ENCODE assay signal across 10 cellular contexts in genomic region chr5:142290574-142291299, GRCh38. TPM values are rescaled to one million over a fixed set of nuclear protein-coding genes. Genes with fewer than 3 reads are reported as not detected.
DNase-seq lines count a peak whose midpoint lies in the region; ATAC-seq and TF ChIP-seq lines count a peak whose summit lies in the region.
"Had no signal": no experiment of that assay in that cellular context is flagged by ENCODE, and none has a peak within 500 bp of the region (broad histone marks: within the 10 kb centered on the region; RNA-seq: fewer than 3 reads in every experiment).

No MANE protein-coding gene starts in this region.

- ATAC-seq in GM18868 (IDR thresholded peaks at IDR 0.05; ENCODE audit: unreplicated experiment) (no peak), GM19455 (IDR thresholded peaks at IDR 0.05; ENCODE audit: unreplicated experiment) (no peak)
- no peak for ATAC-seq in stimulated activated naive B cell treated with anti-CD40 and anti-IgM and Interleukin-4, amounts not matched to agents 10 μg/mL and 1 μg/mL and 100 μg/mL, for 72 hours (replicated peaks)

- in situ Hi-C loops in HAP-1 (cut with MboI; ENCODE audit: low sequenced_read_pairs) = no loop called here
- in situ Hi-C loops in GM13976 (cut with MboI; ENCODE audit: low sequenced_read_pairs, unreplicated experiment) = no loop called here

- TF ChIP-seq CTCF in fibroblast of mammary gland (conservative IDR thresholded peaks at IDR 0.05; ENCODE audit: control insufficient read depth, insufficient read depth, low read depth, low read length) (no peak), GM13976 (IDR thresholded peaks at IDR 0.05; ENCODE audit: borderline replicate concordance, control extremely low read depth, extremely low read depth, insufficient read depth, missing control alignments) (no peak)

- H3K27me3 ChIP-seq in HAP-1 (ENCODE audit: low read depth) = peaks cover 10% of the 10 kb centered on the region

- DNase-seq in A172 (ENCODE audit: low spot score) = peak; percentile 61
- DNase-seq in HAP-1 (ENCODE audit: low spot score in 2 of 2) = peak; percentile 42 to 67
- peak; percentile 76 for DNase-seq in NCI-H82 treated with DMSO at 0.1 percent for 48 hours (lab: John Stamatoyannopoulos, UW; ENCODE audit: unreplicated experiment)
- peak; percentile 51 for DNase-seq in fibroblast of mammary gland (ENCODE audit: low read depth)
- DNase-seq in stimulated activated naive B cell treated with anti-CD40 and anti-IgM and Interleukin-4, amounts not matched to agents 10 μg/mL and 1 μg/mL and 100 μg/mL, for 72 hours = no peak
- no peak for DNase-seq in GM13976 (ENCODE audit: low spot score)
- DNase-seq: NCI-H2171 treated with DMSO at 0.1 percent for 48 hours, occipital lobe had no signal

- no peaks in the 10 kb centered on the region for H3K9me3 Mint-ChIP-seq in stimulated activated naive B cell treated with anti-CD40 and anti-IgM and Interleukin-4, amounts not matched to agents 10 μg/mL and 1 μg/mL and 100 μg/mL, for 72 hours

- H3K4me3 Mint-ChIP-seq in stimulated activated naive B cell treated with anti-CD40 and anti-IgM and Interleukin-4, amounts not matched to agents 10 μg/mL and 1 μg/mL and 100 μg/mL, for 72 hours = no peak overlapping the region

- H3K27ac Mint-ChIP-seq in stimulated activated naive B cell treated with anti-CD40 and anti-IgM and Interleukin-4, amounts not matched to agents 10 μg/mL and 1 μg/mL and 100 μg/mL, for 72 hours = no peak overlapping the region

- H3K4me3 ChIP-seq in HAP-1 (no peak overlapping the region), fibroblast of mammary gland (ENCODE audit: control insufficient read depth, low read depth, low read length) (no peak overlapping the region)

- no peaks in the 10 kb centered on the region for H3K9me3 ChIP-seq in HAP-1

- peaks cover 5 to 10% of the 10 kb centered on the region in 2 donors for H3K27me3 Mint-ChIP-seq in stimulated activated naive B cell treated with anti-CD40 and anti-IgM and Interleukin-4, amounts not matched to agents 10 μg/mL and 1 μg/mL and 100 μg/mL, for 72 hours

- H3K36me3 Mint-ChIP-seq in stimulated activated naive B cell treated with anti-CD40 and anti-IgM and Interleukin-4, amounts not matched to agents 10 μg/mL and 1 μg/mL and 100 μg/mL, for 72 hours = peaks cover 0 to 2% of the 10 kb centered on the region in 2 donors

- H3K4me1 ChIP-seq in HAP-1 = peaks cover 9% of the 10 kb centered on the region

- H3K4me1 Mint-ChIP-seq in stimulated activated naive B cell treated with anti-CD40 and anti-IgM and Interleukin-4, amounts not matched to agents 10 μg/mL and 1 μg/mL and 100 μg/mL, for 72 hours = peaks cover 16 to 17% of the 10 kb centered on the region in 2 donors

- H3K36me3 ChIP-seq in HAP-1 (replicated peaks) = no peaks in the 10 kb centered on the region

RNA-seq across cellular contexts. Expression of gene SPRY4, which starts 34.1 kb away (rescaled TPM):
- total RNA-seq in A172 (2014; rRNA removed; shearing (Covaris generic)) = 1.9 and 6.7 TPM in 2 replicates

Comparison
In these comparisons a context has a peak if more than half of its experiments do, and no peak if none do; other contexts are left out.
1. DNase-seq: peak in A172 (single experiment), HAP-1 (2 of 2), NCI-H82 treated with DMSO at 0.1 percent for 48 hours (single experiment) and fibroblast of mammary gland (single experiment); none in stimulated activated naive B cell treated with anti-CD40 and anti-IgM and Interleukin-4, amounts not matched to agents 10 μg/mL and 1 μg/mL and 100 μg/mL, for 72 hours (single experiment) and GM13976 (single experiment).